2 cellular contexts compared by ENCODE assay signal in the genomic region with DNA sequence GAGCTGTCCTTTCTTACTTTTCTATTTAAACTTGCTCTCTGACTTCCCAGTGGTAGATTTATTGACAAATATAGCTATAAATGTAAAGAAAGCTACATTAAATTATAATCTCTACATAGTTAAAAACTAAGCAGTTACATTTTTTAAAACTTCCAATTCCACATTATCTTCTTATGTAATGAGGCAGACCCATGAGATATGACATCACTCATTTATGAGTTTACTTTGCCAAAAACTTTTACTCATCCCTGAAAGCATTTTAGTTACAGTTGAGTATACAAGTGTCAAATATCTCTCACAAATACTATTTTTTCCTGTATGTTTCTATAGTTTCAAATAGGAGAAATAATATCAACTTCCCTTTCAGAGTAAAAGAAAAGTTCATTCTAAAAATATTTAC.
TF ChIP-seq lines count a peak whose summit lies in the region.

No MANE protein-coding gene starts in this region.

TF ChIP-seq in HepG2, 621 proteins besides CTCF, POLR2A, EP300 and RAD21:
- TF ChIP-seq, protein P1, sequence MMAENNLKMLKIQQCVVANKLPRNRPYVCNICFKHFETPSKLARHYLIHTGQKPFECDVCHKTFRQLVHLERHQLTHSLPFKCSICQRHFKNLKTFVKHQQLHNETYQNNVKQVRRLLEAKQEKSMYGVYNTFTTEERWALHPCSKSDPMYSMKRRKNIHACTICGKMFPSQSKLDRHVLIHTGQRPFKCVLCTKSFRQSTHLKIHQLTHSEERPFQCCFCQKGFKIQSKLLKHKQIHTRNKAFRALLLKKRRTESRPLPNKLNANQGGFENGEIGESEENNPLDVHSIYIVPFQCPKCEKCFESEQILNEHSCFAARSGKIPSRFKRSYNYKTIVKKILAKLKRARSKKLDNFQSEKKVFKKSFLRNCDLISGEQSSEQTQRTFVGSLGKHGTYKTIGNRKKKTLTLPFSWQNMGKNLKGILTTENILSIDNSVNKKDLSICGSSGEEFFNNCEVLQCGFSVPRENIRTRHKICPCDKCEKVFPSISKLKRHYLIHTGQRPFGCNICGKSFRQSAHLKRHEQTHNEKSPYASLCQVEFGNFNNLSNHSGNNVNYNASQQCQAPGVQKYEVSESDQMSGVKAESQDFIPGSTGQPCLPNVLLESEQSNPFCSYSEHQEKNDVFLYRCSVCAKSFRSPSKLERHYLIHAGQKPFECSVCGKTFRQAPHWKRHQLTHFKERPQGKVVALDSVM (CRISPR knock-in tag; IDR thresholded peaks at IDR 0.05) = no peak
- TF ChIP-seq TP53 (CRISPR knock-in tag; conservative IDR thresholded peaks at IDR 0.05) = no peak
- peak; percentile 56; the same call in 1 of the 2 replicates for TF ChIP-seq ATF7 (IDR thresholded peaks at IDR 0.05)
- TF ChIP-seq ATF7 (CRISPR knock-in tag; IDR thresholded peaks at IDR 0.05) = no peak
- TF ChIP-seq NKX3-1 (CRISPR knock-in tag; IDR thresholded peaks at IDR 0.05) = no peak

TF ChIP-seq in neural cell, 6 proteins besides CTCF, POLR2A, EP300 and RAD21:
- TF ChIP-seq MXI1 (conservative IDR thresholded peaks at IDR 0.05; ENCODE audit: poor library complexity, severe bottlenecking) = no peak
